In genomic region chr5:32506809-32507208, GRCh38 we compare ENCODE assay signal across 11 cellular contexts.
DNase-seq lines count a peak whose midpoint lies in the region; TF ChIP-seq lines count a peak whose summit lies in the region.
"Had no signal": no experiment of that assay in that cellular context is flagged by ENCODE, and none has a peak within 500 bp of the region (broad histone marks: within the 10 kb centered on the region; RNA-seq: fewer than 3 reads in every experiment).

No MANE protein-coding gene starts in this region.

- POLR2A ChIA-PET in AG04449 (lab: Yijun Ruan, JAX) = interaction anchor here (0.6 kb wide), 1 partner anchor 10 kb away, joined by 3 read pairs; no protein-coding TSS in a partner anchor

- H3K4me3 ChIP-seq in AG04449 (ENCODE audit: low read depth, low read length) = peak overlapping the region; percentile 30
- H3K4me3 ChIP-seq: BLaER1 treated with 17β-estradiol and CSF1 and Interleukin-3, amounts not matched to agents 10 nM and 100 nM had no signal

- no peaks in the 10 kb centered on the region for H3K9me3 Mint-ChIP-seq in chondrocyte (ENCODE audit: low read depth)
- peaks cover 2% of the 10 kb centered on the region for H3K9me3 Mint-ChIP-seq in nephron

- peak overlapping the region; percentile 74 for H3K27ac Mint-ChIP-seq in chondrocyte (ENCODE audit: unreplicated experiment)
- peak overlapping the region; percentile 94 to 96 (median 95) for H3K27ac Mint-ChIP-seq in nephron

- H3K36me3 Mint-ChIP-seq in chondrocyte (ENCODE audit: low read depth) (no peaks in the 10 kb centered on the region), nephron (ENCODE audit: low read depth) (no peaks in the 10 kb centered on the region)

- CTCF ChIA-PET in AG04449 (lab: Yijun Ruan, JAX) = interaction anchor here (1.4 to 2.9 kb wide), 5 partner anchors 18 to 93 kb away, joined by 6 to 27 read pairs (median 6); no protein-coding TSS in a partner anchor

- H3K4me1 Mint-ChIP-seq in chondrocyte (ENCODE audit: low read depth) = peaks cover 56% of the 10 kb centered on the region
- H3K4me1 Mint-ChIP-seq in nephron = peaks cover 58% of the 10 kb centered on the region

- DNase-seq in AG04449 (ENCODE audit: low read depth, low spot score) (peak; percentile 64), LHCN-M2 (ENCODE audit: low read depth) (peak; percentile 87), chondrocyte (ENCODE audit: low spot score) (no peak), NCI-H526 (lab: John Stamatoyannopoulos, UW) (no peak), RPMI8226 (no peak), activated gamma-delta T cell treated with Interleukin-2 at 50 U/mL for 16 hours (no peak)
- DNase-seq in effector CD8-positive, alpha-beta T cell (lab: John Stamatoyannopoulos, UW) = no peak
- DNase-seq: activated CD4-positive, alpha-beta T cell treated with anti-CD3 and anti-CD28 coated beads for 4 hours; activated gamma-delta T cell had no signal

- H3K4me3 Mint-ChIP-seq in chondrocyte (ENCODE audit: unreplicated experiment) (no peak overlapping the region), nephron (peak overlapping the region; percentile 48 to 77 (median 64))

- no peaks in the 10 kb centered on the region for H3K27me3 Mint-ChIP-seq in chondrocyte (ENCODE audit: low read depth)
- no peaks in the 10 kb centered on the region for H3K27me3 Mint-ChIP-seq in nephron (ENCODE audit: low read depth)

- no peak for TF ChIP-seq CTCF in AG04449 (IDR thresholded peaks at IDR 0.05; ENCODE audit: insufficient read depth, low read length, missing control alignments)
- no peak for TF ChIP-seq CTCF in chondrocyte (IDR thresholded peaks at IDR 0.05)
- TF ChIP-seq CTCF in nephron (IDR thresholded peaks at IDR 0.05; ENCODE audit: unreplicated experiment in 3 of 3) = no peak

Comparison
In these comparisons a context has a peak if more than half of its experiments do, and no peak if none do; other contexts are left out.
1. DNase-seq: peak in AG04449 (single experiment) and LHCN-M2 (single experiment); none in chondrocyte (single experiment), NCI-H526 (0 of 2), effector CD8-positive, alpha-beta T cell (single experiment), RPMI8226 (single experiment) and activated gamma-delta T cell treated with Interleukin-2 at 50 U/mL for 16 hours (single experiment).